Comparison of ENCODE assay signal across 24 cellular contexts in genomic region chr5:59337240-59337639, GRCh38.
"Had no signal": no experiment of that assay in that cellular context is flagged by ENCODE, and none has a peak within 500 bp of the region (broad histone marks: within the 10 kb centered on the region; RNA-seq: fewer than 3 reads in every experiment).

No MANE protein-coding gene starts in this region.

- H3K4me3 ChIP-seq: dorsolateral prefrontal cortex, tibial nerve, uterus had no signal

- H3K27ac ChIP-seq: epithelial cell of prostate, tibial nerve, uterus had no signal

- H3K9me3 ChIP-seq: tibial nerve, uterus had no signal

- DNase-seq: activated CD4-positive, alpha-beta T cell treated with anti-CD3 and anti-CD28 coated beads, Interleukin-2, amount 50 U/mL, for 1 hour; activated CD8-positive, alpha-beta memory T cell treated with anti-CD3 and anti-CD28 coated beads, Interleukin-2, amount 50 U/mL, for 4 hours; activated effector memory CD4-positive, alpha-beta T cell treated with Interleukin-2 at 50 U/mL for 16 hours; activated naive CD4-positive, alpha-beta T cell treated with anti-CD3 and anti-CD28 coated beads, Interleukin-2, amount 10 ng/mL, durations not matched to agents 7 days and 5 days; activated naive CD8-positive, alpha-beta T cell treated with anti-CD3 and anti-CD28 coated beads, Interleukin-2, amount 50 U/mL, for 24 hours; activated T-cell treated with anti-CD3 and anti-CD28 coated beads, Interleukin-2, amount 50 U/mL, for 4 hours; anterior cingulate cortex; caudate nucleus; dorsolateral prefrontal cortex; endodermal cell; foreskin melanocyte; kidney; naive thymus-derived CD8-positive, alpha-beta T cell; occipital lobe; stimulated activated CD4-positive, alpha-beta T cell treated with anti-CD3 and anti-CD28 coated beads, Interleukin-2, amount 100 ng/mL, for 24 hours; T-cell; T1000; uterus had no signal

- ATAC-seq: activated CD4-positive, CD25-positive, alpha-beta regulatory T cell treated with anti-CD3 and anti-CD28 coated beads, Interleukin-2, amount 50 U/mL, for 24 hours; activated naive CD8-positive, alpha-beta T cell treated with anti-CD3 and anti-CD28 coated beads, Interleukin-2, amount 50 U/mL, for 24 hours; activated T-cell treated with anti-CD3 and anti-CD28 coated beads, Interleukin-2, amount 50 U/mL, for 4 hours; left lobe of liver; naive thymus-derived CD8-positive, alpha-beta T cell; T-cell had no signal

- H3K4me3 Mint-ChIP-seq: activated naive CD4-positive, alpha-beta T cell treated with anti-CD3 and anti-CD28 coated beads, Interleukin-2, amount 10 ng/mL, durations not matched to agents 7 days and 5 days; activated naive CD8-positive, alpha-beta T cell treated with anti-CD3 and anti-CD28 coated beads, Interleukin-2, amount 50 U/mL, for 24 hours; activated T-cell treated with anti-CD3 and anti-CD28 coated beads, Interleukin-2, amount 50 U/mL, for 4 hours; brain; endodermal cell; naive thymus-derived CD8-positive, alpha-beta T cell; stimulated activated naive CD8-positive, alpha-beta T cell treated with anti-CD3 and anti-CD28 coated beads, Interleukin-15, Interleukin-2, amounts not matched to agents 100 ng/mL and 50 ng/mL, for 24 hours; T-cell had no signal

- FAIRE-seq: kidney had no signal

- H3K9me3 Mint-ChIP-seq: activated naive CD4-positive, alpha-beta T cell treated with anti-CD3 and anti-CD28 coated beads, Interleukin-2, amount 10 ng/mL, durations not matched to agents 7 days and 5 days; activated naive CD8-positive, alpha-beta T cell treated with anti-CD3 and anti-CD28 coated beads, Interleukin-2, amount 50 U/mL, for 24 hours; activated T-cell treated with anti-CD3 and anti-CD28 coated beads, Interleukin-2, amount 50 U/mL, for 4 hours; brain; endodermal cell; naive thymus-derived CD8-positive, alpha-beta T cell; stimulated activated naive CD8-positive, alpha-beta T cell treated with anti-CD3 and anti-CD28 coated beads, Interleukin-15, Interleukin-2, amounts not matched to agents 100 ng/mL and 50 ng/mL, for 24 hours; T-cell had no signal

- H3K27me3 ChIP-seq: dorsolateral prefrontal cortex, tibial nerve, uterus had no signal

- H3K36me3 Mint-ChIP-seq: activated naive CD4-positive, alpha-beta T cell treated with anti-CD3 and anti-CD28 coated beads, Interleukin-2, amount 10 ng/mL, durations not matched to agents 7 days and 5 days; brain; naive thymus-derived CD8-positive, alpha-beta T cell; T-cell had no signal

- H3K4me1 Mint-ChIP-seq: activated naive CD4-positive, alpha-beta T cell treated with anti-CD3 and anti-CD28 coated beads, Interleukin-2, amount 10 ng/mL, durations not matched to agents 7 days and 5 days; activated naive CD8-positive, alpha-beta T cell treated with anti-CD3 and anti-CD28 coated beads, Interleukin-2, amount 50 U/mL, for 24 hours; endodermal cell had no signal

- H3K27ac Mint-ChIP-seq: activated naive CD4-positive, alpha-beta T cell treated with anti-CD3 and anti-CD28 coated beads, Interleukin-2, amount 10 ng/mL, durations not matched to agents 7 days and 5 days; activated naive CD8-positive, alpha-beta T cell treated with anti-CD3 and anti-CD28 coated beads, Interleukin-2, amount 50 U/mL, for 24 hours; brain; endodermal cell; naive thymus-derived CD8-positive, alpha-beta T cell; stimulated activated naive CD8-positive, alpha-beta T cell treated with anti-CD3 and anti-CD28 coated beads, Interleukin-15, Interleukin-2, amounts not matched to agents 100 ng/mL and 50 ng/mL, for 24 hours; T-cell had no signal

- H3K4me1 ChIP-seq: uterus had no signal

- H3K36me3 ChIP-seq: tibial nerve, uterus had no signal
